In the genomic region with DNA sequence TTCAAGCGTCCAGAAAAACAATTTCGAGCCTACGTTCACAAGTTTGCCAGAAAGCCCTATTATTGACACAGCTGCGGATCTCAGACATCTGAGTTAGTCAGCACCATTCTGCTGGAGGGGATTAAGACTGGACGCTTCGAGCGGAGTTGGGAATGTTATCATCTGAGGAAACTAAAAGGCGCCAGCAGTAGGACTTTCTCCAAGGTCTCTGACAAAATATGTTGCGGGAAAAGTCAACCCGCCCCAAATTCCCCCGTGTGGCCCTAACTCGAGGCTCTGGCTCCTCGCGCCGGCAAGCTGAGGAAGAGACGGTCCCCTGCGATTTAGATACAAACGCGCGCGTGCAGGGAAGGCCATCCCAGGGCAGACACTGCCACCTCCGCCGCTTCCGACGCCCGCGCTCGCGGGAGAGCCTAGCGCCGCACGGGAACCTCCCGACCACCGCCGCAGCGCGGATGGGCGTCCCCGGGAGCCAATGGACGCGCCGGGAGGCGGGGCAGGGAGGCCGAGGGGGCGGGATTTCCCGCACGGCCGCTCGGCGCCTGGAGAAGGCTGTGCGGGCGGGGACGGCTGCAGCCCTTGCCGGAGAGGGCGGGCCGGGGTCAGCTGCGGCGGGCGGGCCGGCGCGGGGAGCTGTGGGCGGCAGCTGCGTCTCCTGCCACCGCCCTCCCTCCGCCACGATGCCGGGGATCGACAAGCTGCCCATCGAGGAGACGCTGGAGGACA, we compare ENCODE assay signal across 8 cellular contexts. TPM values are rescaled to one million over a fixed set of nuclear protein-coding genes. Genes with fewer than 3 reads are reported as not detected.
DNase-seq lines count a peak whose midpoint lies in the region; ATAC-seq and TF ChIP-seq lines count a peak whose summit lies in the region.

TSS of gene APPL1 (plus strand) at position 526 of the 726 bp plus-strand sequence. CDS start at position 681, 155 bp downstream.

- peak within 1 kb of the TSS; percentile 94 for H3K27ac Mint-ChIP-seq in type B pancreatic cell

- no peaks in the 10 kb centered on the region for H3K9me3 ChIP-seq in heart right ventricle

- H3K4me1 Mint-ChIP-seq in type B pancreatic cell (ENCODE audit: unreplicated experiment) = peaks cover 21% of the 10 kb centered on the region

- no peak for TF ChIP-seq CTCF in GM12875 (IDR thresholded peaks at IDR 0.05; ENCODE audit: borderline replicate concordance, insufficient read depth, low read depth, low read length)
- peak in 2 of 9 donors; percentile 6 to 11 for TF ChIP-seq CTCF in heart right ventricle (IDR thresholded peaks at IDR 0.05)
- peak; percentile 17 for TF ChIP-seq CTCF in type B pancreatic cell (conservative IDR thresholded peaks at IDR 0.05)

- peaks cover 2% of the 10 kb centered on the region for H3K36me3 Mint-ChIP-seq in type B pancreatic cell

- H3K36me3 ChIP-seq in heart right ventricle = no peaks in the 10 kb centered on the region

- peak within 1 kb of the TSS; percentile 96 for H3K4me3 Mint-ChIP-seq in type B pancreatic cell

- H3K27me3 ChIP-seq in heart right ventricle = no peaks in the 10 kb centered on the region

- H3K27me3 Mint-ChIP-seq in type B pancreatic cell = no peaks in the 10 kb centered on the region

- no peaks in the 10 kb centered on the region for H3K9me3 Mint-ChIP-seq in type B pancreatic cell

- ATAC-seq in HG02588 (IDR thresholded peaks at IDR 0.05; ENCODE audit: unreplicated experiment) = peak; percentile 96
- peak; percentile 98 to 99 (median 99) for ATAC-seq in heart right ventricle

- peak within 1 kb of the TSS; percentile 92 for H3K4me3 ChIP-seq in GM12875 (ENCODE audit: low read depth, low read length)
- peak within 1 kb of the TSS; percentile 65 to 97 (median 82) for H3K4me3 ChIP-seq in heart right ventricle

- peaks cover 0 to 37% (median 30%) of the 10 kb centered on the region in 9 donors for H3K4me1 ChIP-seq in heart right ventricle

- 0 to 1% methylated on average over 61 to 71 of the region's 71 CpGs for WGBS in heart right ventricle, 2 donors

- intact Hi-C loops in T-helper 1 cell treated with Interleukin-12 subunit alpha and Interleukin-12 subunit beta and Interleukin-4 antibody, amounts not matched to agents 30 ng/mL and 1 ng/mL, for 36 hours (cut with micrococcal nuclease) = loop anchor here (5.0 kb wide), 5 partner anchors 425 to 1265 kb away; partner anchors contain the start of genes ABHD6, ARHGEF3, CCDC66 and KCTD6
- intact Hi-C loops in heart right ventricle (cut with DNase I) = loop anchor here (5.0 to 10.0 kb wide), 9 partner anchors 53 to 233 kb away; partner anchors contain the start of gene IL17RD (in 5 of the 10)
- intact Hi-C loops in posterior cingulate gyrus (cut with DNase I) = loop anchor here (2.0 to 10.0 kb wide), 4 partner anchors 55 to 530 kb away; partner anchors contain the start of genes ARF4 and SLMAP

- peak; percentile 65 for DNase-seq in NCI-H1048 (lab: John Stamatoyannopoulos, UW)
- DNase-seq in amniotic epithelial cell (ENCODE audit: low read depth) = peak; percentile 78
- peak; percentile 93 to 96 for DNase-seq in heart right ventricle
- peak; percentile 88 to 99 (median 92) for DNase-seq in posterior cingulate gyrus
- DNase-seq in type B pancreatic cell (ENCODE audit: extremely low spot score, unreplicated experiment) = peak; percentile 98

- peak within 1 kb of the TSS; percentile 90 to 97 (median 95) for H3K27ac ChIP-seq in heart right ventricle

RNA-seq across cellular contexts. Expression of gene APPL1, which starts in this region (rescaled TPM):
- total RNA-seq in T-helper 1 cell treated with Interleukin-12 subunit alpha and Interleukin-12 subunit beta and Interleukin-4 antibody, amounts not matched to agents 30 ng/mL and 1 ng/mL, for 36 hours = 39.4 and 39.5 TPM in 2 replicates
- 10 to 100 TPM; 44.7 to 58.7 (median 51.0) TPM for total RNA-seq in heart right ventricle
- 10 to 100 TPM; 10.7 to 14.3 TPM for polyA plus RNA-seq in heart right ventricle
- 34.2 and 39.4 TPM in 2 replicates for total RNA-seq in type B pancreatic cell (ENCODE audit: low replicate concordance)

Comparison
In these comparisons a context has a peak if more than half of its experiments do, and no peak if none do; other contexts are left out.
1. Peak in every context shown above with its lines: DNase-seq, ATAC-seq, H3K4me3 ChIP-seq and H3K27ac ChIP-seq.